22 cellular contexts compared by ENCODE assay signal in genomic region chr1:175377394-175377793, GRCh38.
DNase-seq lines count a peak whose midpoint lies in the region; ATAC-seq, FAIRE-seq and TF ChIP-seq lines count a peak whose summit lies in the region.
"Had no signal": no experiment of that assay in that cellular context is flagged by ENCODE, and none has a peak within 500 bp of the region (broad histone marks: within the 10 kb centered on the region; RNA-seq: fewer than 3 reads in every experiment).

No MANE protein-coding gene starts in this region.

- H3K4ac ChIP-seq in IMR-90 (ENCODE audit: low read depth, low read length): no peak overlapping the region

- H3K4me1 ChIP-seq in A549 (no peaks in the 10 kb centered on the region), IMR-90 (ENCODE audit: control insufficient read depth, insufficient read depth, low read length) (no peaks in the 10 kb centered on the region), adrenal gland (replicated peaks in 1 of 2) (no peaks in the 10 kb centered on the region), prostate gland (replicated peaks) (no peaks in the 10 kb centered on the region)
- H3K4me1 ChIP-seq: Caco-2 had no signal

- POLR2A ChIA-PET in A549 (lab: Yijun Ruan, JAX): interaction anchor here (0.6 kb wide), 3 partner anchors 204 to 743 kb away, joined by 5 to 6 read pairs (median 6); no protein-coding TSS in a partner anchor
- POLR2A ChIA-PET in IMR-90 (lab: Charles Lee; ENCODE audit: unreplicated experiment): no interaction called here

- H4K5ac ChIP-seq in IMR-90 (ENCODE audit: low read depth, low read length): no peak overlapping the region

- no peak overlapping the region for H4K91ac ChIP-seq in IMR-90 (ENCODE audit: insufficient read depth, low read depth, low read length)

- H3K23ac ChIP-seq in IMR-90 (ENCODE audit: low read depth, low read length): no peak overlapping the region

- H3K27me3 Mint-ChIP-seq in activated CD8-positive, alpha-beta memory T cell treated with anti-CD3 and anti-CD28 coated beads, Interleukin-2, amount 10 ng/mL, durations not matched to agents 7 days and 5 days: peaks cover 16% of the 10 kb centered on the region

- H3K4me3 ChIP-seq in A549 (no peak overlapping the region), IMR-90 (ENCODE audit: insufficient read depth, low read depth, low read length) (no peak overlapping the region), fibroblast of villous mesenchyme (ENCODE audit: low read depth, low read length) (no peak overlapping the region), adrenal gland (no peak overlapping the region), prostate gland (no peak overlapping the region)
- H3K4me3 ChIP-seq: GM23338 had no signal

- no peak overlapping the region for H3K4me3 Mint-ChIP-seq in activated CD8-positive, alpha-beta memory T cell treated with anti-CD3 and anti-CD28 coated beads, Interleukin-2, amount 10 ng/mL, durations not matched to agents 7 days and 5 days
- H3K4me3 Mint-ChIP-seq: CD4-positive, alpha-beta T cell; GM23338; HFFc6; IgD-negative memory B cell had no signal

- H3K36me3 ChIP-seq in IMR-90 (ENCODE audit: control insufficient read depth, insufficient read depth, low read length): no peaks in the 10 kb centered on the region
- no peaks in the 10 kb centered on the region for H3K36me3 ChIP-seq in adrenal gland (replicated peaks in 1 of 2)
- no peaks in the 10 kb centered on the region for H3K36me3 ChIP-seq in prostate gland

- dilution Hi-C loops in IMR-90 (cut with HindIII; ENCODE audit: low sequenced_read_pairs, unreplicated experiment): no loop called here

- TF ChIP-seq CTCF in A549 (IDR thresholded peaks at IDR 0.05) (no peak), IMR-90 (conservative IDR thresholded peaks at IDR 0.05; ENCODE audit: low read depth, low read length) (no peak), fibroblast of villous mesenchyme (IDR thresholded peaks at IDR 0.05; ENCODE audit: insufficient read depth, low read depth, low read length) (no peak), adrenal gland (IDR thresholded peaks at IDR 0.05) (no peak), prostate gland (IDR thresholded peaks at IDR 0.05) (no peak)

- H4K8ac ChIP-seq in IMR-90 (ENCODE audit: low read depth in 2 of 2, low read length in 2 of 2): no peak overlapping the region

- no peak overlapping the region for H3K14ac ChIP-seq in IMR-90 (replicated peaks; ENCODE audit: low read depth, low read length)

- in situ Hi-C loops in IMR-90 (cut with MboI; ENCODE audit: low sequenced_read_pairs): no loop called here

- intact Hi-C loops in IMR-90 (cut with micrococcal nuclease) (no loop called here), adrenal gland (cut with DNase I) (loop anchor here (10.0 kb wide), 1 partner anchor 697 kb away; no protein-coding TSS in a partner anchor), prostate gland (cut with DNase I) (loop anchor here (10.0 kb wide), 1 partner anchor 1467 kb away; no protein-coding TSS in a partner anchor)

- H2AK9ac ChIP-seq in IMR-90 (replicated peaks; ENCODE audit: low read depth, low read length, poor library complexity): no peak overlapping the region

- 37% methylated on average over 6 of the region's 6 CpGs for WGBS in A549 (ENCODE audit: missing lambda C conversion rate)
- WGBS in IMR-90 (ENCODE audit: extremely low coverage in 2 of 2, insufficient read length in 1 of 2), 2 experiments: no CpG with 5 or more reads among the region's 6 CpGs
- 60 to 69% (median 63%) methylated on average over 6 of the region's 6 CpGs for WGBS in adrenal gland, 4 donors
- WGBS in prostate gland: 24% methylated on average over 6 of the region's 6 CpGs

- no peaks in the 10 kb centered on the region for H3K79me1 ChIP-seq in IMR-90 (ENCODE audit: low read depth in 1 of 2, low read length in 2 of 2)

- H3K18ac ChIP-seq in IMR-90 (ENCODE audit: low read depth, low read length): no peak overlapping the region

- H3K4me1 Mint-ChIP-seq in activated CD8-positive, alpha-beta memory T cell treated with anti-CD3 and anti-CD28 coated beads, Interleukin-2, amount 10 ng/mL, durations not matched to agents 7 days and 5 days: no peaks in the 10 kb centered on the region
- H3K4me1 Mint-ChIP-seq: IgD-negative memory B cell had no signal

- DNase-seq in A549 (ENCODE audit: low read depth in 1 of 2, low spot score in 1 of 2): no peak
- DNase-seq in IMR-90: no peak
- DNase-seq in NCI-H82 treated with DMSO at 0.1 percent for 48 hours (lab: John Stamatoyannopoulos, UW; ENCODE audit: unreplicated experiment): peak; percentile 8
- DNase-seq in fibroblast of villous mesenchyme (ENCODE audit: low read depth): peak; percentile 19
- no peak for DNase-seq in activated CD8-positive, alpha-beta memory T cell treated with anti-CD3 and anti-CD28 coated beads, Interleukin-2, amount 10 ng/mL, durations not matched to agents 7 days and 5 days
- DNase-seq in adrenal gland: no peak
- no peak for DNase-seq in prostate gland (ENCODE audit: low spot score)
- DNase-seq: AML-193; Caco-2; CD4-positive, alpha-beta T cell; GDM1; H7; HFFc6 had no signal

- CTCF ChIA-PET in A549 (lab: Yijun Ruan, JAX) (interaction anchor here (1.7 kb wide), 1 partner anchor 13 kb away, joined by 6 read pairs; no protein-coding TSS in a partner anchor), IMR-90 (lab: Yijun Ruan, JAX) (no interaction called here)
- CTCF ChIA-PET in activated CD8-positive, alpha-beta memory T cell treated with anti-CD3 and anti-CD28 coated beads, Interleukin-2, amount 10 ng/mL, durations not matched to agents 7 days and 5 days (lab: Charles Lee): interaction anchor here (1.0 to 1.5 kb wide), 3 partner anchors 31 to 697 kb away, joined by 3 read pairs; no protein-coding TSS in a partner anchor

- no peaks in the 10 kb centered on the region for H3K9me3 ChIP-seq in A549
- peaks cover 6% of the 10 kb centered on the region; the same call in 1 of the 2 replicates for H3K9me3 ChIP-seq in IMR-90 (ENCODE audit: control insufficient read depth, insufficient read depth, low read length)
- no peaks in the 10 kb centered on the region for H3K9me3 ChIP-seq in adrenal gland (replicated peaks in 1 of 3)
- H3K9me3 ChIP-seq in prostate gland: no peaks in the 10 kb centered on the region
- H3K9me3 ChIP-seq: Caco-2 had no signal

- TF ChIP-seq POLR2A in A549 (IDR thresholded peaks at IDR 0.05; ENCODE audit: low read length) (no peak), IMR-90 (IDR thresholded peaks at IDR 0.05; ENCODE audit: low read depth, low read length) (no peak), adrenal gland (IDR thresholded peaks at IDR 0.05) (no peak), prostate gland (IDR thresholded peaks at IDR 0.05) (no peak)

- no peak overlapping the region for H2BK20ac ChIP-seq in IMR-90 (ENCODE audit: low read depth, low read length)

- H2AFZ ChIP-seq in IMR-90 (replicated peaks; ENCODE audit: low read length, poor library complexity): no peak overlapping the region
- H2AFZ ChIP-seq: GM23338 had no signal

- TF ChIP-seq RAD21 in A549 (conservative IDR thresholded peaks at IDR 0.05 in 1 of 2, IDR thresholded peaks at IDR 0.05 in 1 of 2) (no peak), IMR-90 (IDR thresholded peaks at IDR 0.05; ENCODE audit: low read length) (no peak)

- H2BK120ac ChIP-seq in IMR-90 (ENCODE audit: low read depth, low read length): no peak overlapping the region

- H3K4me2 ChIP-seq in A549 (no peak overlapping the region), IMR-90 (ENCODE audit: low read depth, low read length) (no peak overlapping the region)
- H3K4me2 ChIP-seq: GM23338 had no signal

- FAIRE-seq in A549 (lab: Jason Lieb, UNC): no peak
- FAIRE-seq: A204.1, D721Med, GM12892, GM18507 had no signal

- H3K9me3 Mint-ChIP-seq in activated CD8-positive, alpha-beta memory T cell treated with anti-CD3 and anti-CD28 coated beads, Interleukin-2, amount 10 ng/mL, durations not matched to agents 7 days and 5 days (ENCODE audit: low read depth): no peaks in the 10 kb centered on the region
- H3K9me3 Mint-ChIP-seq: CD4-positive, alpha-beta T cell; GM23338; IgD-negative memory B cell had no signal

- no peak overlapping the region for H3K27ac ChIP-seq in A549
- no peak overlapping the region for H3K27ac ChIP-seq in IMR-90 (ENCODE audit: insufficient read depth, low read length)
- no peak overlapping the region for H3K27ac ChIP-seq in adrenal gland
- no peak overlapping the region for H3K27ac ChIP-seq in prostate gland
- H3K27ac ChIP-seq: C4-2B, HL-60 had no signal

- H3K9me1 ChIP-seq in IMR-90 (ENCODE audit: insufficient read depth, low read length): no peaks in the 10 kb centered on the region

- no peak overlapping the region for H2BK15ac ChIP-seq in IMR-90 (ENCODE audit: low read depth, low read length)

- no TSS peak for BruUV-seq in IMR-90 (replicated peaks; lab: Mats Ljungman, UMichigan)

- no peak overlapping the region for H3K9ac ChIP-seq in IMR-90 (ENCODE audit: low read depth, low read length)

- ATAC-seq in A549 (no peak), IMR-90 (ENCODE audit: low read depth) (no peak)
- no peak for ATAC-seq in activated CD8-positive, alpha-beta memory T cell treated with anti-CD3 and anti-CD28 coated beads, Interleukin-2, amount 10 ng/mL, durations not matched to agents 7 days and 5 days
- ATAC-seq: GM23338, HCT116 had no signal

- TF ChIP-seq EP300 in A549 (IDR thresholded peaks at IDR 0.05): no peak

- no peak overlapping the region for H3K56ac ChIP-seq in IMR-90 (ENCODE audit: extremely low read depth, insufficient read depth, low read length)

- H3K27ac Mint-ChIP-seq in activated CD8-positive, alpha-beta memory T cell treated with anti-CD3 and anti-CD28 coated beads, Interleukin-2, amount 10 ng/mL, durations not matched to agents 7 days and 5 days: no peak overlapping the region
- H3K27ac Mint-ChIP-seq: CD4-positive, alpha-beta T cell; GM23338; HFFc6; IgD-negative memory B cell had no signal

- H4K20me1 ChIP-seq in IMR-90 (ENCODE audit: insufficient read depth, low read length): no peaks in the 10 kb centered on the region

- no peaks in the 10 kb centered on the region for H3K36me3 Mint-ChIP-seq in activated CD8-positive, alpha-beta memory T cell treated with anti-CD3 and anti-CD28 coated beads, Interleukin-2, amount 10 ng/mL, durations not matched to agents 7 days and 5 days

- H3K27me3 ChIP-seq in IMR-90 (ENCODE audit: control insufficient read depth, insufficient read depth, low read length): no peaks in the 10 kb centered on the region
- no peaks in the 10 kb centered on the region for H3K27me3 ChIP-seq in adrenal gland
- no peaks in the 10 kb centered on the region for H3K27me3 ChIP-seq in prostate gland (replicated peaks; ENCODE audit: insufficient read depth)

- no peak overlapping the region for H2BK5ac ChIP-seq in IMR-90 (ENCODE audit: low read depth, low read length, poor library complexity, severe bottlenecking)

- H2AK5ac ChIP-seq in IMR-90 (ENCODE audit: low read depth, low read length): no peak overlapping the region

TF ChIP-seq in A549, 52 proteins besides CTCF, POLR2A, EP300 and RAD21:
- TF ChIP-seq HEYL (CRISPR knock-in tag; IDR thresholded peaks at IDR 0.05): no peak
- peak; percentile 86 for TF ChIP-seq MAFK (IDR thresholded peaks at IDR 0.05; ENCODE audit: partially characterized antibody)
- TF ChIP-seq HDAC2 (IDR thresholded peaks at IDR 0.05): no peak

TF ChIP-seq in IMR-90, 13 proteins besides CTCF, POLR2A, EP300 and RAD21:
- TF ChIP-seq MAFK (IDR thresholded peaks at IDR 0.05; ENCODE audit: low read depth, low read length) (peak; percentile 90), MAZ (IDR thresholded peaks at IDR 0.05; ENCODE audit: borderline replicate concordance, low read depth, low read length) (no peak)

Comparison
In these comparisons a context has a peak if more than half of its experiments do, and no peak if none do; other contexts are left out.
1. DNase-seq: peak in NCI-H82 treated with DMSO at 0.1 percent for 48 hours (single experiment) and fibroblast of villous mesenchyme (single experiment); none in A549 (0 of 2), IMR-90 (single experiment), activated CD8-positive, alpha-beta memory T cell treated with anti-CD3 and anti-CD28 coated beads, Interleukin-2, amount 10 ng/mL, durations not matched to agents 7 days and 5 days (single experiment), adrenal gland (0 of 7) and prostate gland (single experiment).